In genomic region chr1:6181347-6181770, GRCh38 we compare ENCODE assay signal across 14 cellular contexts. TPM values are rescaled to one million over a fixed set of nuclear protein-coding genes. Genes with fewer than 3 reads are reported as not detected.
DNase-seq lines count a peak whose midpoint lies in the region; ATAC-seq, FAIRE-seq and TF ChIP-seq lines count a peak whose summit lies in the region.
"Had no signal": no experiment of that assay in that cellular context is flagged by ENCODE, and none has a peak within 500 bp of the region (broad histone marks: within the 10 kb centered on the region; RNA-seq: fewer than 3 reads in every experiment).

No MANE protein-coding gene starts in this region.

- H3K27me3 ChIP-seq in neuronal stem cell (ENCODE audit: control insufficient read depth in 3 of 3, insufficient read depth in 3 of 3, low read depth in 1 of 3, low read length in 3 of 3) = peaks cover 19 to 62% (median 59%) of the 10 kb centered on the region in 3 experiments

- no peak overlapping the region for H3K23ac ChIP-seq in neuronal stem cell (ENCODE audit: low read depth, low read length, poor library complexity)

- H3K4me2 ChIP-seq in neuronal stem cell (ENCODE audit: insufficient read depth, low read length, poor library complexity, severe bottlenecking) = no peak overlapping the region

- H2BK120ac ChIP-seq in neuronal stem cell (ENCODE audit: low read depth, low read length) = no peak overlapping the region

- no peak for TF ChIP-seq CTCF in HFFc6 (IDR thresholded peaks at IDR 0.05)
- no peak for TF ChIP-seq CTCF in D721Med (IDR thresholded peaks at IDR 0.05; ENCODE audit: insufficient read depth, missing control alignments)
- TF ChIP-seq CTCF in GM13976 (IDR thresholded peaks at IDR 0.05; ENCODE audit: borderline replicate concordance, control extremely low read depth, extremely low read depth, insufficient read depth, missing control alignments) = no peak

- peak; percentile 67 for DNase-seq in DMS 273 (lab: John Stamatoyannopoulos, UW; ENCODE audit: unreplicated experiment)
- DNase-seq in DMS 273 treated with DMSO at 0.1 percent for 48 hours (lab: John Stamatoyannopoulos, UW) = no peak
- no peak for DNase-seq in HFFc6
- no peak for DNase-seq in central memory CD8-positive, alpha-beta T cell (ENCODE audit: low spot score in 2 of 2)
- DNase-seq in neuronal stem cell (ENCODE audit: low spot score) = no peak
- no peak for DNase-seq in D721Med (ENCODE audit: insufficient read length, low spot score)
- DNase-seq in GM13976 (ENCODE audit: low spot score) = no peak
- no peak for DNase-seq in Kasumi-1 (lab: John Stamatoyannopoulos, UW)
- DNase-seq: foreskin melanocyte; stimulated activated naive CD4-positive, alpha-beta T cell had no signal

- H3K14ac ChIP-seq in neuronal stem cell (ENCODE audit: low read length) = no peak overlapping the region

- WGBS in neuronal stem cell (ENCODE audit: extremely low coverage in 2 of 2, insufficient read length in 2 of 2, insufficient replicate concordance in 1 of 2), 2 donors = no CpG with 5 or more reads among the region's 10 CpGs

- H3K36me3 Mint-ChIP-seq in HFFc6 (ENCODE audit: low read depth) = peaks cover 21% of the 10 kb centered on the region
- H3K36me3 Mint-ChIP-seq in central memory CD8-positive, alpha-beta T cell (ENCODE audit: insufficient read depth) = peaks cover 4% of the 10 kb centered on the region

- no peaks in the 10 kb centered on the region for H3K9me3 ChIP-seq in neuronal stem cell (replicated peaks in 1 of 2; ENCODE audit: control insufficient read depth in 2 of 2, insufficient read depth in 1 of 2, low read depth in 1 of 2, low read length in 2 of 2)
- H3K9me3 ChIP-seq: pancreas had no signal

- no peak overlapping the region for H3K4ac ChIP-seq in neuronal stem cell (ENCODE audit: low read length)

- H3K18ac ChIP-seq in neuronal stem cell (ENCODE audit: low read length) = no peak overlapping the region

- no peak overlapping the region for H4K8ac ChIP-seq in neuronal stem cell (ENCODE audit: low read depth, low read length)

- H3K4me3 ChIP-seq in neuronal stem cell (ENCODE audit: low read length in 2 of 2) = no peak overlapping the region
- H3K4me3 ChIP-seq: pancreas had no signal

- H2BK12ac ChIP-seq in neuronal stem cell (ENCODE audit: low read length) = no peak overlapping the region

- H3K4me1 Mint-ChIP-seq in HFFc6 (ENCODE audit: low read depth) = peaks cover 49% of the 10 kb centered on the region
- H3K4me1 Mint-ChIP-seq in central memory CD8-positive, alpha-beta T cell = peaks cover 27% of the 10 kb centered on the region

- no peak overlapping the region for H3K27ac ChIP-seq in neuronal stem cell (replicated peaks; ENCODE audit: low read length)
- H3K27ac ChIP-seq: 22Rv1, pancreas had no signal

- in situ Hi-C loops in GM13976 (cut with MboI; ENCODE audit: low sequenced_read_pairs, unreplicated experiment) = no loop called here

- no peak overlapping the region for H2AFZ ChIP-seq in neuronal stem cell (ENCODE audit: low read length)

- no peak for FAIRE-seq in D721Med (lab: Jason Lieb, UNC)
- FAIRE-seq: pancreas had no signal

- no peak for ATAC-seq in central memory CD8-positive, alpha-beta T cell (replicated peaks; ENCODE audit: extremely low read depth, poor library complexity, severe bottlenecking)
- ATAC-seq: activated CD4-positive, CD25-positive, alpha-beta regulatory T cell treated with anti-CD3 and anti-CD28 coated beads, Interleukin-2, amount 50 U/mL, for 24 hours; left lobe of liver had no signal

- no peak overlapping the region for H3K9ac ChIP-seq in neuronal stem cell (ENCODE audit: low read depth, low read length, poor library complexity)

- H4K91ac ChIP-seq in neuronal stem cell (ENCODE audit: low read depth, low read length, poor library complexity) = no peak overlapping the region

- peak overlapping the region; percentile 13; the same call in 1 of the 2 replicates for H3K27ac Mint-ChIP-seq in HFFc6
- no peak overlapping the region for H3K27ac Mint-ChIP-seq in central memory CD8-positive, alpha-beta T cell (ENCODE audit: low read depth)

- peaks cover 4 to 8% of the 10 kb centered on the region in 2 donors for H3K4me1 ChIP-seq in neuronal stem cell (ENCODE audit: control insufficient read depth in 2 of 2, insufficient read depth in 1 of 2, low read depth in 1 of 2, low read length in 2 of 2)

- peak overlapping the region; percentile 34 for H2AK5ac ChIP-seq in neuronal stem cell (ENCODE audit: low read depth, low read length)

- no peak overlapping the region for H2BK5ac ChIP-seq in neuronal stem cell (ENCODE audit: low read length)

- H2BK15ac ChIP-seq in neuronal stem cell (ENCODE audit: low read length) = no peak overlapping the region

- H3K79me1 ChIP-seq in neuronal stem cell (ENCODE audit: low read depth, low read length) = no peaks in the 10 kb centered on the region

- H3K27me3 Mint-ChIP-seq in HFFc6 (ENCODE audit: insufficient read depth) = peaks cover 35% of the 10 kb centered on the region
- H3K27me3 Mint-ChIP-seq in central memory CD8-positive, alpha-beta T cell = peaks cover 37% of the 10 kb centered on the region

- peak overlapping the region; percentile 29 for H3K4me3 Mint-ChIP-seq in HFFc6
- H3K4me3 Mint-ChIP-seq in central memory CD8-positive, alpha-beta T cell = peak overlapping the region; percentile 68

- H3K36me3 ChIP-seq in neuronal stem cell (replicated peaks in 1 of 2; ENCODE audit: control insufficient read depth in 2 of 2, insufficient read depth in 2 of 2, low read length in 2 of 2) = peaks cover 5 to 22% of the 10 kb centered on the region in 2 donors
- H3K36me3 ChIP-seq: pancreas had no signal

- H3K9me3 Mint-ChIP-seq in HFFc6 = no peaks in the 10 kb centered on the region
- H3K9me3 Mint-ChIP-seq in central memory CD8-positive, alpha-beta T cell = no peaks in the 10 kb centered on the region

RNA-seq across cellular contexts. Expression of gene CHD5, which starts 1.2 kb away (rescaled TPM):
- under 1 TPM in 4 of 6 experiments, not detected in 2; 0.05 to 0.36 (median 0.16) TPM for total RNA-seq in HFFc6 (2021; fragmentation: NEBNext Ultra II Directional; extraction: Animal tissue kit (Norgen Biotek cat#: 25700))
- 0.14 TPM for polyA plus RNA-seq in neuronal stem cell (2013, experiment 1 of 2)
- 0.22 TPM for polyA plus RNA-seq in neuronal stem cell (2013, experiment 2 of 2)

RNA-seq across cellular contexts. Expression of gene RPL22, which starts 18.0 kb away (rescaled TPM):
- 100 to 1,000 TPM; 233 to 341 (median 324) TPM for total RNA-seq in HFFc6 (2021; fragmentation: NEBNext Ultra II Directional; extraction: Animal tissue kit (Norgen Biotek cat#: 25700))
- 1,500 TPM for polyA plus RNA-seq in neuronal stem cell (2013, experiment 1 of 2)
- polyA plus RNA-seq in neuronal stem cell (2013, experiment 2 of 2) = 1,497 TPM

RNA-seq across cellular contexts. Expression of gene RNF207, which starts 24.6 kb away (rescaled TPM):
- 1 to 10 TPM; 2.0 to 5.2 (median 2.9) TPM for total RNA-seq in HFFc6 (2021; fragmentation: NEBNext Ultra II Directional; extraction: Animal tissue kit (Norgen Biotek cat#: 25700))
- 0.68 TPM for polyA plus RNA-seq in neuronal stem cell (2013, experiment 1 of 2)
- polyA plus RNA-seq in neuronal stem cell (2013, experiment 2 of 2) = 0.66 TPM

RNA-seq across cellular contexts. Expression of gene ICMT, which starts 54.4 kb away (rescaled TPM):
- total RNA-seq in HFFc6 (2021; fragmentation: NEBNext Ultra II Directional; extraction: Animal tissue kit (Norgen Biotek cat#: 25700)) = 100 to 1,000 TPM in 2 of 6 experiments, 10 to 100 TPM in 4; 89.8 to 116 (median 96.0) TPM
- polyA plus RNA-seq in neuronal stem cell (2013, experiment 1 of 2) = 38.1 TPM
- polyA plus RNA-seq in neuronal stem cell (2013, experiment 2 of 2) = 38.5 TPM
